Comparison of ENCODE assay signal across 11 cellular contexts in the genomic region with DNA sequence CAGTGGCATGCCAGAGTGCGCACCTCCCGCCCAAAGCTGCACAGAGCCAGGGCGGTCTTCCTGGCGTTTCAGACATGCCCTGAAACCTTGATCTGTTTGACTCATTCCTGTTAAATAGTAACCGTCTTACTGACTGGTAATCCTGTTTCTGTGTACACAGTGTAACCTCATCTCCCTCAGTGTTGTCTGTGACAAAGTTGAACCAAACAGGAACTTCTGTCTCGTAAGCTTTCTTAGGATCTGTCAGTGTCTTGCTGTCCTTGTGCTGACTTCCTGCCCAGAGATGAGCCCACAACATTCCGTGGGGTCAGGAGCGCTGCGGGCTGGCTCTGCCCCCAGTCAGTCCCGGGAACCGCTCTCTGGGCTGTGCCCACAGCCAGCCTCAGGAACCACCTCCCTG. TPM values are rescaled to one million over a fixed set of nuclear protein-coding genes. Genes with fewer than 3 reads are reported as not detected.
DNase-seq lines count a peak whose midpoint lies in the region; ATAC-seq, FAIRE-seq and TF ChIP-seq lines count a peak whose summit lies in the region.
"Not testable (repeated sequence)": the region's sequence is repeated elsewhere in the genome, so short reads cannot be mapped to it uniquely, and the experiment has no call there.
"Had no signal": no experiment of that assay in that cellular context is flagged by ENCODE, and none has a peak within 500 bp of the region (broad histone marks: within the 10 kb centered on the region; RNA-seq: fewer than 3 reads in every experiment).

No MANE protein-coding gene starts in this region.

- H3K36me3 ChIP-seq in PC-3 (ENCODE audit: low read depth, low read length); GM12878 (ENCODE audit: control insufficient read depth in 2 of 2, insufficient read depth in 2 of 2, low read length in 1 of 2); right lobe of liver; psoas muscle (ENCODE audit: insufficient read depth in 1 of 2, low read depth in 1 of 2): not testable (repeated sequence)

- not testable (repeated sequence) for TF ChIP-seq EP300 in GM12878 (IDR thresholded peaks at IDR 0.05; ENCODE audit: borderline replicate concordance in 1 of 2, control insufficient read depth in 1 of 2, low read depth in 2 of 2, low read length in 2 of 2)

- CTCF ChIA-PET in PC-3 (lab: Charles Lee); GM12878 (lab: Yijun Ruan, JAX): not testable (repeated sequence)

- BruUV-seq in PC-3 (replicated peaks; lab: Mats Ljungman, UMichigan); GM12878 (replicated peaks; lab: Mats Ljungman, UMichigan): not testable (repeated sequence)

- H2AFZ ChIP-seq in PC-3 (ENCODE audit: low read length); GM12878 (ENCODE audit: control insufficient read depth, low read depth, low read length): not testable (repeated sequence)

- H3K27ac ChIP-seq in PC-3 (ENCODE audit: low read length); GM12878 (ENCODE audit: control insufficient read depth, insufficient read depth); right lobe of liver; psoas muscle: not testable (repeated sequence)

- not testable (repeated sequence) for H3K79me2 ChIP-seq in PC-3 (ENCODE audit: low read length); GM12878 (ENCODE audit: control insufficient read depth, insufficient read depth, low read length)

- not testable (repeated sequence) for H3K27me3 ChIP-seq in PC-3 (ENCODE audit: low read length); GM12878 (replicated peaks in 1 of 2; ENCODE audit: control insufficient read depth in 2 of 2, insufficient read depth in 2 of 2, low read length in 1 of 2); right lobe of liver; psoas muscle (ENCODE audit: insufficient read depth in 3 of 3, low read length in 2 of 3)

- POLR2A ChIA-PET in PC-3 (lab: Charles Lee; ENCODE audit: unreplicated experiment); GM12878 (lab: Charles Lee): not testable (repeated sequence)

- RAD21 ChIA-PET in GM12878 (lab: Charles Lee; ENCODE audit: unreplicated experiment): not testable (repeated sequence)

- intact Hi-C loops in PC-3 (cut with micrococcal nuclease); GM12878 (cut with micrococcal nuclease; ENCODE audit: unreplicated experiment); left colon (cut with DNase I, micrococcal nuclease); right lobe of liver (cut with DNase I); psoas muscle (cut with DNase I): not testable (repeated sequence)

- ATAC-seq in PC-3 (peak; percentile 95), esophagus mucosa (peak; percentile 86), left colon (peak; percentile 88), right lobe of liver (peak; percentile 89 to 92 (median 91)), psoas muscle (peak; percentile 88 to 93 (median 92))
- not testable (repeated sequence) for ATAC-seq in GM12878

- not testable (repeated sequence) for H3K4me1 ChIP-seq in PC-3 (ENCODE audit: insufficient read depth, low read length); GM12878 (ENCODE audit: control insufficient read depth, insufficient read depth, low read length); right lobe of liver; psoas muscle

- SMC1A ChIA-PET in GM12878 (lab: Charles Lee; ENCODE audit: uncharacterized antibody, unreplicated experiment): not testable (repeated sequence)

- no CpG with 5 or more reads among the region's 11 CpGs for WGBS in GM12878 (ENCODE audit: insufficient coverage, insufficient replicate concordance, low lambda C conversion rate, missing lambda C conversion rate)
- no CpG with 5 or more reads among the region's 11 CpGs for whole genome bisulfite sequencing in right lobe of liver (ENCODE audit: insufficient coverage, low coverage, low lambda C conversion rate, missing lambda C conversion rate)
- no CpG with 5 or more reads among the region's 11 CpGs for WGBS in psoas muscle, 3 donors

- not testable (repeated sequence) for H3K9ac ChIP-seq in PC-3 (ENCODE audit: low read length); GM12878 (ENCODE audit: control insufficient read depth, insufficient read depth, low read length)

- not testable (repeated sequence) for H3K9me2 ChIP-seq in PC-3 (replicated peaks; ENCODE audit: low read length)

- FAIRE-seq in GM12892 (lab: Jason Lieb, UNC) (peak; percentile 27), GM19239 (lab: Jason Lieb, UNC) (peak; percentile 89), GM12878 (lab: Jason Lieb, UNC) (peak; percentile 56)

- not testable (repeated sequence) for TF ChIP-seq RAD21 in GM12878 (IDR thresholded peaks at IDR 0.05; ENCODE audit: insufficient read depth, low read depth, low read length)

- not testable (repeated sequence) for H4K20me1 ChIP-seq in PC-3 (ENCODE audit: low read length); GM12878 (ENCODE audit: control insufficient read depth, insufficient read depth)

- H3K9me3 ChIP-seq in PC-3 (ENCODE audit: low read length); GM12878 (replicated peaks; ENCODE audit: control insufficient read depth, insufficient read depth, low read length); right lobe of liver; psoas muscle: not testable (repeated sequence)

- H3K4me2 ChIP-seq in PC-3 (ENCODE audit: low read length); GM12878 (ENCODE audit: control insufficient read depth, insufficient read depth): not testable (repeated sequence)

- H3K4me3 ChIP-seq in PC-3 (ENCODE audit: low read length); GM12878; right lobe of liver; psoas muscle: not testable (repeated sequence)

- not testable (repeated sequence) for H3F3A ChIP-seq in PC-3 (ENCODE audit: low read length, unreplicated experiment)

- not testable (repeated sequence) for TF ChIP-seq CTCF in PC-3 (conservative IDR thresholded peaks at IDR 0.05; ENCODE audit: low read depth, low read length); GM12878 (IDR thresholded peaks at IDR 0.05 in 2 of 3, conservative IDR thresholded peaks at IDR 0.05 in 1 of 3; ENCODE audit: control insufficient read depth in 2 of 3, extremely low read depth in 1 of 3, insufficient read depth in 1 of 3, low read depth in 3 of 3, low read length in 3 of 3); right lobe of liver (IDR thresholded peaks at IDR 0.05); psoas muscle (IDR thresholded peaks at IDR 0.05)

- not testable (repeated sequence) for DNase-seq in GM12892 (ENCODE audit: insufficient read length); GM19239 (ENCODE audit: insufficient read length, low spot score); PC-3; GM12878 (ENCODE audit: low read depth, low spot score); left colon; right lobe of liver; psoas muscle

- in situ Hi-C loops in GM12878 (cut with MboI): not testable (repeated sequence)

- not testable (repeated sequence) for TF ChIP-seq POLR2A in GM12892 (IDR thresholded peaks at IDR 0.05; ENCODE audit: low read depth, low read length); GM12878 (IDR thresholded peaks at IDR 0.05; ENCODE audit: low read depth, low read length); right lobe of liver (IDR thresholded peaks at IDR 0.05)

RNA-seq across cellular contexts. Expression of gene PDPK1, which starts 30.8 kb away (rescaled TPM):
- polyA plus RNA-seq in GM12892 (2012; ENCODE audit: missing spikeins): 23.1 TPM
- total RNA-seq in PC-3 (2014; rRNA removed): 13.7 and 18.9 TPM in 2 replicates
- 62.9 and 66.4 TPM in 2 replicates for total RNA-seq in GM12878 (2013; cell fraction: nucleolus; rRNA removed)
- 18.2 and 22.7 TPM in 2 replicates for total RNA-seq in GM12878 (2014; rRNA removed)
- 15.8 and 18.0 TPM in 2 replicates for total RNA-seq in GM12878 (2014; rRNA removed; fragmentation: Illumina TruSeq; extraction: Trizol)
- 35.7 and 39.0 TPM in 2 replicates for total RNA-seq in GM12878 (2021)
- polyA plus RNA-seq in GM12878 (2011; ENCODE audit: low read depth): 11.0 TPM
- 40.1 and 41.3 TPM in 2 replicates for polyA plus RNA-seq in GM12878 (2011; rRNA removed)
- 30.9 and 33.6 TPM in 2 replicates for polyA plus RNA-seq in GM12878 (2011; cell fraction: cytosol; rRNA removed)
- polyA plus RNA-seq in GM12878 (2011; cell fraction: nucleus; rRNA removed): 45.6 and 48.6 TPM in 2 replicates
- 15.1 and 19.1 TPM in 2 replicates for polyA plus RNA-seq in GM12878 (2012)
- polyA plus RNA-seq in GM12878 (2014; fragmentation: Illumina TruSeq; extraction: Trizol): 31.6 and 38.5 TPM in 2 replicates
- 1 to 10 TPM; 3.9 to 5.2 TPM for polyA plus RNA-seq in GM12878 (2014; fragmentation: Nextera tagmentation; extraction: Ambion mirVana)
- polyA plus RNA-seq in GM12878 (2014; rRNA removed): 24.7 and 25.5 TPM in 2 replicates
- 10 to 100 TPM; 26.3 to 30.8 TPM for polyA plus RNA-seq in GM12878 (2016; fragmentation: Nextera tagmentation; extraction: Ambion mirVana)
- polyA minus RNA-seq in GM12878 (2011; rRNA and poly(A)+ RNA removed): 46.2 and 54.6 TPM in 2 replicates
- polyA minus RNA-seq in GM12878 (2011; cell fraction: cytosol; rRNA and poly(A)+ RNA removed): 11.4 and 16.6 TPM in 2 replicates
- 18.3 and 23.6 TPM in 2 replicates for polyA minus RNA-seq in GM12878 (2011; cell fraction: nucleus; rRNA and poly(A)+ RNA removed)
- 26.1 TPM for total RNA-seq in esophagus mucosa
- total RNA-seq in left colon: 10 to 100 TPM; 71.1 to 77.4 TPM
- total RNA-seq in right lobe of liver: 10 to 100 TPM; 20.7 to 28.3 (median 24.5) TPM
- total RNA-seq in psoas muscle: 10 to 100 TPM; 29.7 to 44.5 (median 36.6) TPM
- 10 to 100 TPM; 12.9 to 32.6 (median 14.3) TPM for polyA plus RNA-seq in psoas muscle

RNA-seq across cellular contexts. Expression of gene CEMP1, which starts 37.4 kb away (rescaled TPM):
- polyA plus RNA-seq in GM12892 (2012; ENCODE audit: missing spikeins): not detected
- 0.46 TPM in 1 of 2 replicates, not detected in the other for total RNA-seq in PC-3 (2014; rRNA removed)
- 0.98 TPM in 1 of 2 replicates, not detected in the other for total RNA-seq in GM12878 (2013; cell fraction: nucleolus; rRNA removed)
- not detected in 2 replicates for total RNA-seq in GM12878 (2014; rRNA removed)
- not detected in 2 replicates for total RNA-seq in GM12878 (2014; rRNA removed; fragmentation: Illumina TruSeq; extraction: Trizol)
- total RNA-seq in GM12878 (2021): 0.15 TPM in 1 of 2 replicates, not detected in the other
- not detected for polyA plus RNA-seq in GM12878 (2011; ENCODE audit: low read depth)
- 0.05 TPM in 1 of 2 replicates, not detected in the other for polyA plus RNA-seq in GM12878 (2011; rRNA removed)
- polyA plus RNA-seq in GM12878 (2011; cell fraction: cytosol; rRNA removed): 0.13 TPM in 1 of 2 replicates, not detected in the other
- polyA plus RNA-seq in GM12878 (2011; cell fraction: nucleus; rRNA removed): 0.16 TPM in 1 of 2 replicates, not detected in the other
- 2.8 TPM in 1 of 2 replicates, not detected in the other for polyA plus RNA-seq in GM12878 (2012)
- not detected in 2 replicates for polyA plus RNA-seq in GM12878 (2014; fragmentation: Illumina TruSeq; extraction: Trizol)
- 1 to 10 TPM in 1 of 2 experiments, not detected in 1; 1.5 TPM for polyA plus RNA-seq in GM12878 (2014; fragmentation: Nextera tagmentation; extraction: Ambion mirVana)
- not detected in 2 replicates for polyA plus RNA-seq in GM12878 (2014; rRNA removed)
- 1 to 10 TPM; 3.9 to 8.2 TPM for polyA plus RNA-seq in GM12878 (2016; fragmentation: Nextera tagmentation; extraction: Ambion mirVana)
- 0.31 TPM in 1 of 2 replicates, not detected in the other for polyA minus RNA-seq in GM12878 (2011; rRNA and poly(A)+ RNA removed)
- not detected in 2 replicates for polyA minus RNA-seq in GM12878 (2011; cell fraction: cytosol; rRNA and poly(A)+ RNA removed)
- polyA minus RNA-seq in GM12878 (2011; cell fraction: nucleus; rRNA and poly(A)+ RNA removed): 0.36 and 0.96 TPM in 2 replicates
- total RNA-seq in esophagus mucosa: not detected
- total RNA-seq in left colon: under 1 TPM; 0.70 TPM
- under 1 TPM in 2 of 6 experiments, not detected in 4; 0.22 to 0.29 TPM for total RNA-seq in right lobe of liver
- under 1 TPM in 1 of 4 donors, not detected in 3; 0.22 TPM for total RNA-seq in psoas muscle
- under 1 TPM; 0.16 to 0.32 (median 0.17) TPM for polyA plus RNA-seq in psoas muscle
- total RNA-seq: HT1080, IMR-90, K562 had no signal
- polyA plus RNA-seq: IMR-90 had no signal

RNA-seq across cellular contexts. Expression of gene AMDHD2, which starts 48.4 kb away (rescaled TPM):
- polyA plus RNA-seq in GM12892 (2012; ENCODE audit: missing spikeins): 12.3 TPM
- 50.3 and 62.8 TPM in 2 replicates for total RNA-seq in PC-3 (2014; rRNA removed)
- 69.9 and 87.2 TPM in 2 replicates for total RNA-seq in GM12878 (2013; cell fraction: nucleolus; rRNA removed)
- total RNA-seq in GM12878 (2014; rRNA removed): 26.3 and 32.2 TPM in 2 replicates
- 8.0 and 8.9 TPM in 2 replicates for total RNA-seq in GM12878 (2014; rRNA removed; fragmentation: Illumina TruSeq; extraction: Trizol)
- 35.1 and 41.8 TPM in 2 replicates for total RNA-seq in GM12878 (2021)
- polyA plus RNA-seq in GM12878 (2011; ENCODE audit: low read depth): 4.6 TPM
- polyA plus RNA-seq in GM12878 (2011; rRNA removed): 3.0 and 5.2 TPM in 2 replicates
- 8.4 and 14.9 TPM in 2 replicates for polyA plus RNA-seq in GM12878 (2011; cell fraction: cytosol; rRNA removed)
- 92.7 and 133 TPM in 2 replicates for polyA plus RNA-seq in GM12878 (2011; cell fraction: nucleus; rRNA removed)
- polyA plus RNA-seq in GM12878 (2012): 17.9 and 19.9 TPM in 2 replicates
- 0.76 and 3.9 TPM in 2 replicates for polyA plus RNA-seq in GM12878 (2014; fragmentation: Illumina TruSeq; extraction: Trizol)
- under 1 TPM in 1 of 2 experiments, not detected in 1; 0.60 TPM for polyA plus RNA-seq in GM12878 (2014; fragmentation: Nextera tagmentation; extraction: Ambion mirVana)
- 35.6 and 38.4 TPM in 2 replicates for polyA plus RNA-seq in GM12878 (2014; rRNA removed)
- 10 to 100 TPM; 24.3 to 29.4 TPM for polyA plus RNA-seq in GM12878 (2016; fragmentation: Nextera tagmentation; extraction: Ambion mirVana)
- 3.6 and 13.4 TPM in 2 replicates for polyA minus RNA-seq in GM12878 (2011; rRNA and poly(A)+ RNA removed)
- 4.2 and 7.5 TPM in 2 replicates for polyA minus RNA-seq in GM12878 (2011; cell fraction: cytosol; rRNA and poly(A)+ RNA removed)
- 27.3 and 47.7 TPM in 2 replicates for polyA minus RNA-seq in GM12878 (2011; cell fraction: nucleus; rRNA and poly(A)+ RNA removed)
- 19.0 TPM for total RNA-seq in esophagus mucosa
- 10 to 100 TPM; 31.5 to 31.7 TPM for total RNA-seq in left colon
- 10 to 100 TPM; 12.3 to 24.9 (median 21.4) TPM for total RNA-seq in right lobe of liver
- 10 to 100 TPM in 1 of 4 donors, 1 to 10 TPM in 3; 5.7 to 12.4 (median 9.3) TPM for total RNA-seq in psoas muscle
- 10 to 100 TPM in 2 of 3 donors, 1 to 10 TPM in 1; 5.4 to 12.6 (median 11.8) TPM for polyA plus RNA-seq in psoas muscle

RNA-seq across cellular contexts. Expression of gene ATP6V0C, which starts 54.8 kb away (rescaled TPM):
- polyA plus RNA-seq in GM12892 (2012; ENCODE audit: missing spikeins): 15.5 TPM
- total RNA-seq in PC-3 (2014; rRNA removed) (67.4 and 80.2 TPM in 2 replicates), GM12878 (2014; rRNA removed) (14.0 and 19.1 TPM in 2 replicates), GM12878 (2014; rRNA removed; fragmentation: Illumina TruSeq; extraction: Trizol) (8.2 and 10.4 TPM in 2 replicates), GM12878 (2021) (127 and 135 TPM in 2 replicates), esophagus mucosa (205 TPM), left colon (100 to 1,000 TPM; 218 to 230 TPM), right lobe of liver (100 to 1,000 TPM in 1 of 6 experiments, 10 to 100 TPM in 5; 71.5 to 100 (median 79.4) TPM), psoas muscle (100 to 1,000 TPM; 116 to 193 (median 182) TPM)
- total RNA-seq in GM12878 (2013; cell fraction: nucleolus; rRNA removed): 23.2 and 35.0 TPM in 2 replicates
- polyA plus RNA-seq in GM12878 (2011; ENCODE audit: low read depth): 42.6 TPM
- polyA plus RNA-seq in GM12878 (2011; rRNA removed) (1.5 and 5.9 TPM in 2 replicates), GM12878 (2014; fragmentation: Illumina TruSeq; extraction: Trizol) (8.7 and 17.6 TPM in 2 replicates), GM12878 (2014; fragmentation: Nextera tagmentation; extraction: Ambion mirVana) (10 to 100 TPM in 1 of 2 experiments, 1 to 10 TPM in 1; 2.4 to 16.5 TPM), GM12878 (2014; rRNA removed) (32.2 and 53.4 TPM in 2 replicates), GM12878 (2016; fragmentation: Nextera tagmentation; extraction: Ambion mirVana) (100 to 1,000 TPM; 107 to 115 TPM), psoas muscle (100 to 1,000 TPM; 165 to 241 (median 174) TPM)
- 17.1 and 29.2 TPM in 2 replicates for polyA plus RNA-seq in GM12878 (2011; cell fraction: cytosol; rRNA removed)
- 23.8 and 36.7 TPM in 2 replicates for polyA plus RNA-seq in GM12878 (2011; cell fraction: nucleus; rRNA removed)
- 148 and 155 TPM in 2 replicates for polyA plus RNA-seq in GM12878 (2012)
- polyA minus RNA-seq in GM12878 (2011; rRNA and poly(A)+ RNA removed): 7.2 and 8.9 TPM in 2 replicates
- 44.1 and 66.7 TPM in 2 replicates for polyA minus RNA-seq in GM12878 (2011; cell fraction: cytosol; rRNA and poly(A)+ RNA removed)
- polyA minus RNA-seq in GM12878 (2011; cell fraction: nucleus; rRNA and poly(A)+ RNA removed): 8.8 and 18.3 TPM in 2 replicates
